In the genomic region with DNA sequence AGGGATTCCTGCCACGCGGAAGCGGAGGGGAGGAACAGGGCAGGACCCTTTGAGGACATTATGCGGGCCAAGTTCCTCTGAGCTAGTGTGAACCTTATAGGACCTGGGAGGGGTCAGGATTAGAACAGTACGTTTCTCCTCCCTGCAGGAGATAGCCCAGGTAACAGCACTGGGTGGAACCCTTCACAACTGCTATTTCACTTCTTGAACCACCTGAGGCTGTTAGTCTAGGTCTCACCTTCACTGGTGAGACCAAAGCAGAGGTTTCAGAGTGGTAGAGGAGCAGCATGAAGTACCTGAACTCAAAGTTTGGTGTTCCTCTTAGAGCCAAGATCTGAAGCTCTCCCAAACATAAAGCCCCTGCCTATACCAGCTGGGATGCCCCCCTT, we compare ENCODE assay signal across 8 cellular contexts. TPM values are rescaled to one million over a fixed set of nuclear protein-coding genes. Genes with fewer than 3 reads are reported as not detected.
A peak's percentile ranks its signal among the peaks of the same experiment; 100 is the strongest.
DNase-seq lines count a peak whose midpoint lies in the region; ATAC-seq and TF ChIP-seq lines count a peak whose summit lies in the region.

No MANE protein-coding gene starts in this region.

- peaks cover 49% of the 10 kb centered on the region for H3K36me3 Mint-ChIP-seq in activated CD4-positive, alpha-beta T cell treated with anti-CD3 and anti-CD28 coated beads, Interleukin-2, amount 10 ng/mL, durations not matched to agents 24 days and 14 days (ENCODE audit: low read depth)

- TF ChIP-seq CTCF in ascending aorta (IDR thresholded peaks at IDR 0.05) (no peak), liver (IDR thresholded peaks at IDR 0.05; ENCODE audit: low read depth, low read length, missing input control) (no peak), testis (IDR thresholded peaks at IDR 0.05) (no peak)

- peak overlapping the region; percentile 63 to 69 for H3K4me3 ChIP-seq in ascending aorta
- peak overlapping the region; percentile 9 to 50 (median 30) for H3K4me3 ChIP-seq in liver (ENCODE audit: low read depth in 1 of 3, low read length in 3 of 3)
- peak overlapping the region; percentile 56 for H3K4me3 ChIP-seq in testis

- H3K27ac ChIP-seq in ascending aorta (peak overlapping the region; percentile 95 to 97), liver (ENCODE audit: low read depth in 1 of 2, low read length in 2 of 2) (peak overlapping the region; percentile 91 to 99), testis (peak overlapping the region; percentile 96 to 99)

- H3K27ac Mint-ChIP-seq in activated CD4-positive, alpha-beta T cell treated with anti-CD3 and anti-CD28 coated beads, Interleukin-2, amount 10 ng/mL, durations not matched to agents 24 days and 14 days = peak overlapping the region; percentile 89

- no peaks in the 10 kb centered on the region for H3K9me3 Mint-ChIP-seq in activated CD4-positive, alpha-beta T cell treated with anti-CD3 and anti-CD28 coated beads, Interleukin-2, amount 10 ng/mL, durations not matched to agents 24 days and 14 days

- H3K4me1 Mint-ChIP-seq in activated CD4-positive, alpha-beta T cell treated with anti-CD3 and anti-CD28 coated beads, Interleukin-2, amount 10 ng/mL, durations not matched to agents 24 days and 14 days = peaks cover 31% of the 10 kb centered on the region

- peaks cover 19 to 22% of the 10 kb centered on the region in 2 donors for H3K4me1 ChIP-seq in ascending aorta
- H3K4me1 ChIP-seq in liver (ENCODE audit: control insufficient read depth in 4 of 4, insufficient read depth in 4 of 4, low read length in 3 of 4) = peaks cover 8 to 40% (median 33%) of the 10 kb centered on the region in 4 donors
- peaks cover 34% of the 10 kb centered on the region for H3K4me1 ChIP-seq in testis

- WGBS in liver = 6% methylated on average over 5 of the region's 5 CpGs
- WGBS in testis, 2 donors = 0 to 17% methylated on average over 1 to 5 of the region's 5 CpGs

- ATAC-seq in GM21515 (IDR thresholded peaks at IDR 0.05; ENCODE audit: unreplicated experiment) = no peak

- DNase-seq in activated CD4-positive, alpha-beta T cell treated with anti-CD3 and anti-CD28 coated beads, Interleukin-2, amount 10 ng/mL, durations not matched to agents 24 days and 14 days = no peak
- DNase-seq in activated CD4-positive, alpha-beta T cell treated with anti-CD3 and anti-CD28 coated beads for 1 hour = no peak
- DNase-seq in ascending aorta (ENCODE audit: low spot score in 2 of 2) (no peak), testis (no peak), Kasumi-1 (lab: John Stamatoyannopoulos, UW) (no peak), Ammon's horn (ENCODE audit: low spot score) (no peak)

- intact Hi-C loops in activated CD4-positive, alpha-beta T cell treated with anti-CD3 and anti-CD28 coated beads, Interleukin-2, amount 10 ng/mL, durations not matched to agents 24 days and 14 days (cut with micrococcal nuclease) = no loop called here
- intact Hi-C loops in ascending aorta (cut with DNase I) = loop anchor here (1.0 to 5.0 kb wide), 2 partner anchors 16 to 154 kb away; partner anchors contain the start of genes APBB3, SLC35A4 and ZMAT2
- intact Hi-C loops in testis (cut with DNase I; ENCODE audit: low total_unique reads) = loop anchor here (10.0 kb wide), 1 partner anchor 87 kb away; the partner anchor contains the start of genes CD14 and TMCO6

- no peaks in the 10 kb centered on the region for H3K27me3 ChIP-seq in ascending aorta
- no peaks in the 10 kb centered on the region for H3K27me3 ChIP-seq in liver (ENCODE audit: control insufficient read depth in 4 of 4, insufficient read depth in 4 of 4, low read length in 3 of 4)
- H3K27me3 ChIP-seq in testis = no peaks in the 10 kb centered on the region

- peak overlapping the region; percentile 60 to 75 for H3K9ac ChIP-seq in liver (ENCODE audit: low read depth in 1 of 2, low read length in 2 of 2)

- H3K36me3 ChIP-seq in ascending aorta (peaks cover 28 to 33% of the 10 kb centered on the region in 2 donors), liver (ENCODE audit: control insufficient read depth in 4 of 4, insufficient read depth in 3 of 4, low read depth in 1 of 4, low read length in 3 of 4) (peaks cover 0 to 26% (median 19%) of the 10 kb centered on the region in 4 donors), testis (ENCODE audit: low read depth, missing control alignments) (no peaks in the 10 kb centered on the region)

- H3K9me3 ChIP-seq in ascending aorta (no peaks in the 10 kb centered on the region), liver (ENCODE audit: control insufficient read depth in 4 of 4, low read length in 3 of 4) (no peaks in the 10 kb centered on the region), testis (no peaks in the 10 kb centered on the region)

- no peaks in the 10 kb centered on the region for H3K27me3 Mint-ChIP-seq in activated CD4-positive, alpha-beta T cell treated with anti-CD3 and anti-CD28 coated beads, Interleukin-2, amount 10 ng/mL, durations not matched to agents 24 days and 14 days

- peak in 1 of 2 donors; percentile 25 for TF ChIP-seq RAD21 in liver (IDR thresholded peaks at IDR 0.05)

- peak overlapping the region; percentile 82 for H3K4me3 Mint-ChIP-seq in activated CD4-positive, alpha-beta T cell treated with anti-CD3 and anti-CD28 coated beads, Interleukin-2, amount 10 ng/mL, durations not matched to agents 24 days and 14 days

- TF ChIP-seq POLR2A in testis (IDR thresholded peaks at IDR 0.05) = no peak

TF ChIP-seq in liver, 16 proteins besides CTCF, POLR2A, EP300 and RAD21:
- TF ChIP-seq ATF3 (IDR thresholded peaks at IDR 0.05) = no peak
- no peak for TF ChIP-seq FOXA1 (IDR thresholded peaks at IDR 0.05)
- no peak for TF ChIP-seq JUND (IDR thresholded peaks at IDR 0.05)
- TF ChIP-seq MAX (IDR thresholded peaks at IDR 0.05) = peak; percentile 55
- TF ChIP-seq GABPA (IDR thresholded peaks at IDR 0.05 in 1 of 2, conservative IDR thresholded peaks at IDR 0.05 in 1 of 2) = no peak
- TF ChIP-seq EGR1 (IDR thresholded peaks at IDR 0.05; ENCODE audit: low read depth in 2 of 2) = peak in 1 of 2 donors; percentile 6
- TF ChIP-seq SP1 (IDR thresholded peaks at IDR 0.05) = peak; percentile 59
- TF ChIP-seq RXRA (IDR thresholded peaks at IDR 0.05) = peak; percentile 80
- no peak for TF ChIP-seq HNF4G (IDR thresholded peaks at IDR 0.05)
- peak; percentile 9 for TF ChIP-seq NR2F2 (IDR thresholded peaks at IDR 0.05)
- TF ChIP-seq FOXA2 (IDR thresholded peaks at IDR 0.05) = no peak
- peak in 1 of 2 donors; percentile 45 for TF ChIP-seq HNF4A (conservative IDR thresholded peaks at IDR 0.05)
TF ChIP-seq in liver: peak in this region for 6.

RNA-seq across cellular contexts. Expression of gene EIF4EBP3, which starts 0.8 kb away (rescaled TPM):
- total RNA-seq in activated CD4-positive, alpha-beta T cell treated with anti-CD3 and anti-CD28 coated beads, Interleukin-2, amount 10 ng/mL, durations not matched to agents 24 days and 14 days = 13.8 and 13.9 TPM in 2 replicates
- total RNA-seq in ascending aorta (4.0 TPM), liver (1 to 10 TPM; 1.4 to 1.5 TPM), testis (10 to 100 TPM; 11.7 to 14.0 TPM)
- polyA plus RNA-seq in liver (10 to 100 TPM; 14.6 to 55.8 TPM), testis (ENCODE audit: insufficient read depth, low read depth, low replicate concordance) (47.3 TPM)

RNA-seq across cellular contexts. Expression of gene SRA1, which starts 9.0 kb away (rescaled TPM):
- total RNA-seq in activated CD4-positive, alpha-beta T cell treated with anti-CD3 and anti-CD28 coated beads, Interleukin-2, amount 10 ng/mL, durations not matched to agents 24 days and 14 days = 53.8 and 54.9 TPM in 2 replicates
- total RNA-seq in ascending aorta = 47.3 TPM
- 10 to 100 TPM; 12.9 to 18.7 TPM for total RNA-seq in liver
- polyA plus RNA-seq in liver = 10 to 100 TPM; 20.9 to 41.1 TPM
- 10 to 100 TPM; 43.1 to 51.3 TPM for total RNA-seq in testis
- polyA plus RNA-seq in testis (ENCODE audit: insufficient read depth, low read depth, low replicate concordance) = 49.0 TPM

RNA-seq across cellular contexts. Expression of gene APBB3, which starts 16.1 kb away (rescaled TPM):
- total RNA-seq in activated CD4-positive, alpha-beta T cell treated with anti-CD3 and anti-CD28 coated beads, Interleukin-2, amount 10 ng/mL, durations not matched to agents 24 days and 14 days = 16.5 and 17.8 TPM in 2 replicates
- total RNA-seq in ascending aorta (47.3 TPM), liver (10 to 100 TPM in 1 of 2 donors, 1 to 10 TPM in 1; 4.6 to 29.1 TPM), testis (100 to 1,000 TPM; 122 to 129 TPM)
- polyA plus RNA-seq in liver (10 to 100 TPM; 10.1 to 40.5 TPM), testis (ENCODE audit: insufficient read depth, low read depth, low replicate concordance) (73.1 TPM)

RNA-seq across cellular contexts. Expression of gene SLC35A4, which starts 16.3 kb away (rescaled TPM):
- 105 and 106 TPM in 2 replicates for total RNA-seq in activated CD4-positive, alpha-beta T cell treated with anti-CD3 and anti-CD28 coated beads, Interleukin-2, amount 10 ng/mL, durations not matched to agents 24 days and 14 days
- total RNA-seq in ascending aorta = 46.2 TPM
- 10 to 100 TPM; 17.5 to 31.5 TPM for total RNA-seq in liver
- polyA plus RNA-seq in liver = 10 to 100 TPM; 21.7 to 37.0 TPM
- 100 to 1,000 TPM in 1 of 2 donors, 10 to 100 TPM in 1; 84.3 to 105 TPM for total RNA-seq in testis
- polyA plus RNA-seq in testis (ENCODE audit: insufficient read depth, low read depth, low replicate concordance) = 97.0 TPM
